38 cellular contexts compared by ENCODE assay signal in genomic region chr12:58963844-58964243, GRCh38. TPM values are rescaled to one million over a fixed set of nuclear protein-coding genes. Genes with fewer than 3 reads are reported as not detected.
"Had no signal": no experiment of that assay in that cellular context is flagged by ENCODE, and none has a peak within 500 bp of the region (broad histone marks: within the 10 kb centered on the region; RNA-seq: fewer than 3 reads in every experiment).

No MANE protein-coding gene starts in this region.

- H3K9me3 ChIP-seq: ascending aorta had no signal

- H3K9me3 Mint-ChIP-seq: activated CD4-positive, alpha-beta T cell treated with anti-CD3 and anti-CD28 coated beads, Interleukin-2, amount 10 ng/mL, durations not matched to agents 7 days and 5 days; activated naive CD4-positive, alpha-beta T cell treated with anti-CD3 and anti-CD28 coated beads, Interleukin-2, amount 50 U/mL, for 24 hours; activated naive CD8-positive, alpha-beta T cell treated with anti-CD3 and anti-CD28 coated beads, Interleukin-2, amount 10 ng/mL, durations not matched to agents 7 days and 5 days; activated T-helper 2 cell treated with anti-CD3 and anti-CD28 coated beads, Interferon-gamma antibody, Interleukin-2, Interleukin-4, amounts not matched to agents 10 μg/mL and 5 μg/mL and 100 μg/mL, durations not matched to agents 14 hours and 24 hours and 36 hours; T-helper 1 cell treated with Interleukin-12 subunit alpha and Interleukin-12 subunit beta and Interleukin-4 antibody, amounts not matched to agents 30 μg/mL and 1 μg/mL, for 36 hours; T-helper 2 cell treated with Interferon-gamma antibody and Interleukin-4, amounts not matched to agents 5 μg/mL and 100 μg/mL, for 36 hours; WTC11 had no signal

- H3K36me3 ChIP-seq: ascending aorta, cardiac muscle cell, WERI-Rb-1 had no signal

- DNase-seq: activated CD4-positive, alpha-beta memory T cell treated with anti-CD3 and anti-CD28 coated beads, Interleukin-2, amount 10 ng/mL, durations not matched to agents 7 days and 5 days; activated CD4-positive, alpha-beta T cell treated with anti-CD3 and anti-CD28 coated beads for 1 hour; activated CD4-positive, alpha-beta T cell treated with anti-CD3 and anti-CD28 coated beads for 36 hours; activated CD4-positive, alpha-beta T cell treated with anti-CD3 and anti-CD28 coated beads for 48 hours; activated CD4-positive, alpha-beta T cell treated with anti-CD3 and anti-CD28 coated beads, Interleukin-2, amount 10 ng/mL, durations not matched to agents 7 days and 5 days; activated CD4-positive, alpha-beta T cell treated with anti-CD3 and anti-CD28 coated beads, Interleukin-2, amount 50 U/mL, for 48 hours; activated CD4-positive, CD25-positive, alpha-beta regulatory T cell; activated CD8-positive, alpha-beta memory T cell treated with anti-CD3 and anti-CD28 coated beads for 24 hours; activated CD8-positive, alpha-beta memory T cell treated with anti-CD3 and anti-CD28 coated beads, Interleukin-2, amount 10 ng/mL, durations not matched to agents 7 days and 5 days; activated CD8-positive, alpha-beta memory T cell treated with anti-CD3 and anti-CD28 coated beads, Interleukin-2, amount 50 U/mL, for 48 hours; activated CD8-positive, alpha-beta T cell treated with anti-CD3 and anti-CD28 coated beads, Interleukin-2, amount 10 ng/mL, durations not matched to agents 7 days and 5 days; activated effector memory CD4-positive, alpha-beta T cell treated with Interleukin-2 at 50 U/mL for 16 hours; activated gamma-delta T cell; activated naive CD4-positive, alpha-beta T cell treated with anti-CD3 and anti-CD28 coated beads, Interleukin-2, amount 10 ng/mL, durations not matched to agents 7 days and 5 days; activated naive CD4-positive, alpha-beta T cell treated with Interleukin-2 at 50 U/mL for 16 hours; activated naive CD8-positive, alpha-beta T cell treated with anti-CD3 and anti-CD28 coated beads, Interleukin-2, amount 10 ng/mL, durations not matched to agents 7 days and 5 days; activated naive CD8-positive, alpha-beta T cell treated with anti-CD3 and anti-CD28 coated beads, Interleukin-2, amount 50 U/mL, for 24 hours; activated T-cell treated with anti-CD3 and anti-CD28 coated beads, Interleukin-2, amount 50 U/mL, for 24 hours; activated T-cell treated with anti-CD3 and anti-CD28 coated beads, Interleukin-2, amount 50 U/mL, for 48 hours; amygdala; anterior cingulate cortex; caudate nucleus; cerebellar nuclear complex; T-helper 1 cell; T-helper 2 cell; T-helper 9 cell; WERI-Rb-1 had no signal

- H3K4me3 Mint-ChIP-seq: activated CD4-positive, alpha-beta memory T cell treated with anti-CD3 and anti-CD28 coated beads, Interleukin-2, amount 10 ng/mL, durations not matched to agents 7 days and 5 days; activated CD4-positive, alpha-beta T cell treated with anti-CD3 and anti-CD28 coated beads for 36 hours; activated CD4-positive, alpha-beta T cell treated with anti-CD3 and anti-CD28 coated beads, Interleukin-2, amount 10 ng/mL, durations not matched to agents 7 days and 5 days; activated CD8-positive, alpha-beta memory T cell treated with anti-CD3 and anti-CD28 coated beads, Interleukin-2, amount 10 ng/mL, durations not matched to agents 7 days and 5 days; activated CD8-positive, alpha-beta T cell treated with anti-CD3 and anti-CD28 coated beads, Interleukin-2, amount 10 ng/mL, durations not matched to agents 7 days and 5 days; activated naive CD4-positive, alpha-beta T cell treated with anti-CD3 and anti-CD28 coated beads, Interleukin-2, amount 10 ng/mL, durations not matched to agents 7 days and 5 days; activated naive CD4-positive, alpha-beta T cell treated with anti-CD3 and anti-CD28 coated beads, Interleukin-2, amount 50 U/mL, for 24 hours; activated naive CD8-positive, alpha-beta T cell; activated naive CD8-positive, alpha-beta T cell treated with anti-CD3 and anti-CD28 coated beads, Interleukin-2, amount 10 ng/mL, durations not matched to agents 7 days and 5 days; activated naive CD8-positive, alpha-beta T cell treated with anti-CD3 and anti-CD28 coated beads, Interleukin-2, amount 50 U/mL, for 24 hours; activated T-cell treated with anti-CD3 and anti-CD28 coated beads, Interleukin-2, amount 50 U/mL, for 24 hours; brain; central memory CD8-positive, alpha-beta T cell; T-helper 1 cell treated with Interleukin-12 subunit alpha and Interleukin-12 subunit beta and Interleukin-4 antibody, amounts not matched to agents 30 μg/mL and 1 μg/mL, for 36 hours; T-helper 2 cell treated with Interferon-gamma antibody and Interleukin-4, amounts not matched to agents 5 μg/mL and 100 μg/mL, for 36 hours; WTC11 had no signal

- H3K27me3 Mint-ChIP-seq: activated CD4-positive, alpha-beta memory T cell treated with anti-CD3 and anti-CD28 coated beads, Interleukin-2, amount 10 ng/mL, durations not matched to agents 7 days and 5 days; activated CD4-positive, alpha-beta T cell treated with anti-CD3 and anti-CD28 coated beads for 36 hours; activated CD4-positive, alpha-beta T cell treated with anti-CD3 and anti-CD28 coated beads, Interleukin-2, amount 10 ng/mL, durations not matched to agents 7 days and 5 days; activated CD8-positive, alpha-beta memory T cell treated with anti-CD3 and anti-CD28 coated beads, Interleukin-2, amount 10 ng/mL, durations not matched to agents 7 days and 5 days; activated naive CD4-positive, alpha-beta T cell treated with anti-CD3 and anti-CD28 coated beads, Interleukin-2, amount 10 ng/mL, durations not matched to agents 7 days and 5 days; activated naive CD4-positive, alpha-beta T cell treated with anti-CD3 and anti-CD28 coated beads, Interleukin-2, amount 50 U/mL, for 24 hours; activated naive CD8-positive, alpha-beta T cell; activated naive CD8-positive, alpha-beta T cell treated with anti-CD3 and anti-CD28 coated beads, Interleukin-2, amount 10 ng/mL, durations not matched to agents 7 days and 5 days; activated naive CD8-positive, alpha-beta T cell treated with anti-CD3 and anti-CD28 coated beads, Interleukin-2, amount 50 U/mL, for 24 hours; activated T-cell treated with anti-CD3 and anti-CD28 coated beads, Interleukin-2, amount 50 U/mL, for 24 hours; brain; central memory CD8-positive, alpha-beta T cell had no signal

- H3K27ac ChIP-seq: ascending aorta, cardiac muscle cell, WERI-Rb-1 had no signal

- H3K4me1 ChIP-seq: ascending aorta had no signal

- ATAC-seq: activated CD4-positive, alpha-beta T cell treated with anti-CD3 and anti-CD28 coated beads for 36 hours; activated CD4-positive, CD25-positive, alpha-beta regulatory T cell treated with anti-CD3 and anti-CD28 coated beads, Interleukin-2, amount 50 U/mL, for 24 hours; activated CD8-positive, alpha-beta memory T cell treated with anti-CD3 and anti-CD28 coated beads, Interleukin-2, amount 10 ng/mL, durations not matched to agents 7 days and 5 days; activated CD8-positive, alpha-beta T cell treated with anti-CD3 and anti-CD28 coated beads, Interleukin-2, amount 10 ng/mL, durations not matched to agents 7 days and 5 days; activated naive CD8-positive, alpha-beta T cell treated with anti-CD3 and anti-CD28 coated beads, Interleukin-2, amount 50 U/mL, for 24 hours; WTC11 had no signal

- H3K4me3 ChIP-seq: ascending aorta, cardiac muscle cell had no signal

- H3K27me3 ChIP-seq: ascending aorta, cardiac muscle cell had no signal

- H3K36me3 Mint-ChIP-seq: activated CD8-positive, alpha-beta memory T cell treated with anti-CD3 and anti-CD28 coated beads, Interleukin-2, amount 10 ng/mL, durations not matched to agents 7 days and 5 days; activated naive CD4-positive, alpha-beta T cell treated with anti-CD3 and anti-CD28 coated beads, Interleukin-2, amount 10 ng/mL, durations not matched to agents 7 days and 5 days; activated naive CD4-positive, alpha-beta T cell treated with anti-CD3 and anti-CD28 coated beads, Interleukin-2, amount 50 U/mL, for 24 hours; activated naive CD8-positive, alpha-beta T cell; activated naive CD8-positive, alpha-beta T cell treated with anti-CD3 and anti-CD28 coated beads, Interleukin-2, amount 10 ng/mL, durations not matched to agents 7 days and 5 days; brain; WTC11 had no signal

- H3K27ac Mint-ChIP-seq: activated CD4-positive, alpha-beta memory T cell treated with anti-CD3 and anti-CD28 coated beads, Interleukin-2, amount 10 ng/mL, durations not matched to agents 7 days and 5 days; activated CD4-positive, alpha-beta T cell treated with anti-CD3 and anti-CD28 coated beads for 36 hours; activated CD4-positive, alpha-beta T cell treated with anti-CD3 and anti-CD28 coated beads, Interleukin-2, amount 10 ng/mL, durations not matched to agents 7 days and 5 days; activated CD8-positive, alpha-beta memory T cell treated with anti-CD3 and anti-CD28 coated beads, Interleukin-2, amount 10 ng/mL, durations not matched to agents 7 days and 5 days; activated CD8-positive, alpha-beta T cell treated with anti-CD3 and anti-CD28 coated beads, Interleukin-2, amount 10 ng/mL, durations not matched to agents 7 days and 5 days; activated naive CD4-positive, alpha-beta T cell treated with anti-CD3 and anti-CD28 coated beads, Interleukin-2, amount 10 ng/mL, durations not matched to agents 7 days and 5 days; activated naive CD4-positive, alpha-beta T cell treated with anti-CD3 and anti-CD28 coated beads, Interleukin-2, amount 50 U/mL, for 24 hours; activated naive CD8-positive, alpha-beta T cell; activated naive CD8-positive, alpha-beta T cell treated with anti-CD3 and anti-CD28 coated beads, Interleukin-2, amount 10 ng/mL, durations not matched to agents 7 days and 5 days; activated naive CD8-positive, alpha-beta T cell treated with anti-CD3 and anti-CD28 coated beads, Interleukin-2, amount 50 U/mL, for 24 hours; activated T-cell treated with anti-CD3 and anti-CD28 coated beads, Interleukin-2, amount 50 U/mL, for 24 hours; activated T-helper 2 cell treated with anti-CD3 and anti-CD28 coated beads, Interferon-gamma antibody, Interleukin-2, Interleukin-4, amounts not matched to agents 10 μg/mL and 5 μg/mL and 100 μg/mL, durations not matched to agents 14 hours and 24 hours and 36 hours; T-helper 1 cell treated with Interleukin-12 subunit alpha and Interleukin-12 subunit beta and Interleukin-4 antibody, amounts not matched to agents 30 μg/mL and 1 μg/mL, for 36 hours; T-helper 2 cell treated with Interferon-gamma antibody and Interleukin-4, amounts not matched to agents 5 μg/mL and 100 μg/mL, for 36 hours; WTC11 had no signal

- H3K4me1 Mint-ChIP-seq: activated CD4-positive, alpha-beta memory T cell treated with anti-CD3 and anti-CD28 coated beads, Interleukin-2, amount 10 ng/mL, durations not matched to agents 7 days and 5 days; activated CD4-positive, alpha-beta T cell treated with anti-CD3 and anti-CD28 coated beads for 36 hours; activated CD4-positive, alpha-beta T cell treated with anti-CD3 and anti-CD28 coated beads, Interleukin-2, amount 10 ng/mL, durations not matched to agents 7 days and 5 days; activated CD8-positive, alpha-beta memory T cell treated with anti-CD3 and anti-CD28 coated beads, Interleukin-2, amount 10 ng/mL, durations not matched to agents 7 days and 5 days; activated naive CD4-positive, alpha-beta T cell treated with anti-CD3 and anti-CD28 coated beads, Interleukin-2, amount 10 ng/mL, durations not matched to agents 7 days and 5 days; activated naive CD4-positive, alpha-beta T cell treated with anti-CD3 and anti-CD28 coated beads, Interleukin-2, amount 50 U/mL, for 24 hours; activated naive CD8-positive, alpha-beta T cell treated with anti-CD3 and anti-CD28 coated beads, Interleukin-2, amount 10 ng/mL, durations not matched to agents 7 days and 5 days; activated naive CD8-positive, alpha-beta T cell treated with anti-CD3 and anti-CD28 coated beads, Interleukin-2, amount 50 U/mL, for 24 hours; central memory CD8-positive, alpha-beta T cell had no signal

RNA-seq across cellular contexts. Expression of gene LRIG3, which starts 43.5 kb away (rescaled TPM):
- total RNA-seq: activated CD4-positive, alpha-beta T cell treated with anti-CD3 and anti-CD28 coated beads, Interleukin-2, amount 10 ng/mL, durations not matched to agents 7 days and 5 days; activated CD8-positive, alpha-beta T cell treated with anti-CD3 and anti-CD28 coated beads, Interleukin-2, amount 10 ng/mL, durations not matched to agents 7 days and 5 days; activated naive CD8-positive, alpha-beta T cell treated with anti-CD3 and anti-CD28 coated beads, Interleukin-2, amount 10 ng/mL, durations not matched to agents 7 days and 5 days had no signal
